10 cellular contexts compared by ENCODE assay signal in the genomic region with DNA sequence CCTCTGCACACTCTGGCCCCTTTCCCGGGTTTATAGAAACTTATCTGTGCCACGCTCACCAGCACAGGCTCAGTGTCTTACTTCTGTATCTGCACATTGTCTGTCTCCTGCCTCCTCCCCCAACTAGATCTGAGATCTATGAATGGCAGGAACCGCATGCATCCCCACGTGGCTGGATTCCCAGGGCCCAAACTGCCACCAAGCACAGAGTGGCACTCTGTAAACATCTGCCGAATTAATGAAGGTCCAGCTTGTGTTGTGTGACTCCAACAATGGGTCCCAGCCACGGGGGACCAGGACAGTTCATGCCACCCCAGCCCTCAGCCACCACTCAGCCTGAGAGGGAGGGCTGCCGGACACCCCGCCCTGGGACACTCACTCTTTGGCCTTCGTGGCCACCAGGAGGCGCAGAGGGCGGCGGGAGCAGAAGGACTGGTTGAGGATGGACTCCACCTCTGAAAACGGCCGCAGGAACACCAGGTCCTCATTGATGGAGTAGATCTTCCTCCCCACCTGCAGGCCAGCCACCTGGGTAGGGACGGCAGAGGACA.
A peak's percentile ranks its signal among the peaks of the same experiment; 100 is the strongest.
DNase-seq lines count a peak whose midpoint lies in the region; ATAC-seq and TF ChIP-seq lines count a peak whose summit lies in the region.
"Had no signal": no experiment of that assay in that cellular context is flagged by ENCODE, and none has a peak within 500 bp of the region (broad histone marks: within the 10 kb centered on the region; RNA-seq: fewer than 3 reads in every experiment).

No MANE protein-coding gene starts in this region.

- H3K4me3 ChIP-seq in BLaER1 treated with 17β-estradiol and CSF1 and Interleukin-3, amounts not matched to agents 10 nM and 100 nM = no peak overlapping the region
- H3K4me3 ChIP-seq in HCT116 (replicated peaks in 1 of 2; ENCODE audit: low read depth in 1 of 2, low read length in 2 of 2) = no peak overlapping the region
- H3K4me3 ChIP-seq: gastroesophageal sphincter, upper lobe of left lung had no signal

- H3K27ac Mint-ChIP-seq in activated naive CD8-positive, alpha-beta T cell treated with anti-CD3 and anti-CD28 coated beads, Interleukin-2, amount 10 ng/mL, durations not matched to agents 7 days and 5 days = peak overlapping the region; percentile 61

- no peak overlapping the region for H2AFZ ChIP-seq in HCT116 (ENCODE audit: low read depth, low read length, poor library complexity, severe bottlenecking)

- H3K4me3 Mint-ChIP-seq in activated naive CD8-positive, alpha-beta T cell treated with anti-CD3 and anti-CD28 coated beads, Interleukin-2, amount 10 ng/mL, durations not matched to agents 7 days and 5 days = no peak overlapping the region

- POLR2A ChIA-PET in HCT116 (lab: Charles Lee) = no interaction called here
- POLR2A ChIA-PET in activated naive CD8-positive, alpha-beta T cell treated with anti-CD3 and anti-CD28 coated beads, Interleukin-2, amount 10 ng/mL, durations not matched to agents 7 days and 5 days (lab: Charles Lee) = interaction anchor here (1.2 kb wide), 1 partner anchor 166 kb away, joined by 3 read pairs; no protein-coding TSS in a partner anchor

- CTCF ChIA-PET in HCT116 (lab: Charles Lee) = interaction anchor here (0.8 to 3.7 kb wide), 12 partner anchors 22 to 562 kb away, joined by 3 to 144 read pairs (median 6); a partner anchor contains a TSS

- H3K36me3 ChIP-seq in BLaER1 treated with 17β-estradiol and CSF1 and Interleukin-3, amounts not matched to agents 10 nM and 100 nM = peaks cover 0 to 93% (median 54%) of the 10 kb centered on the region in 11 experiments; a peak in 17 of 22 replicates
- no peaks in the 10 kb centered on the region for H3K36me3 ChIP-seq in HCT116 (ENCODE audit: control insufficient read depth in 1 of 2, insufficient read depth in 2 of 2, low read length in 2 of 2)

- H4K20me1 ChIP-seq in BLaER1 treated with 17β-estradiol and CSF1 and Interleukin-3, amounts not matched to agents 10 nM and 100 nM = peaks cover 0 to 95% (median 0%) of the 10 kb centered on the region in 11 experiments; a peak in 7 of 22 replicates
- no peaks in the 10 kb centered on the region for H4K20me1 ChIP-seq in HCT116 (ENCODE audit: insufficient read depth)

- no peaks in the 10 kb centered on the region for H3K79me2 ChIP-seq in HCT116 (ENCODE audit: insufficient read depth, low read length)

- no peaks in the 10 kb centered on the region for H3K27me3 ChIP-seq in BLaER1 treated with 17β-estradiol and CSF1 and Interleukin-3, amounts not matched to agents 10 nM and 100 nM
- H3K27me3 ChIP-seq in HCT116 (ENCODE audit: insufficient read depth, low read length) = no peaks in the 10 kb centered on the region
- H3K27me3 ChIP-seq: upper lobe of left lung had no signal

- TF ChIP-seq POLR2A in HCT116 (IDR thresholded peaks at IDR 0.05; ENCODE audit: borderline replicate concordance, extremely low read depth, insufficient read depth, insufficient read length) = no peak

- peaks cover 5% of the 10 kb centered on the region for H3K9me3 Mint-ChIP-seq in activated naive CD8-positive, alpha-beta T cell treated with anti-CD3 and anti-CD28 coated beads, Interleukin-2, amount 10 ng/mL, durations not matched to agents 7 days and 5 days

- peak; percentile 48 for TF ChIP-seq RAD21 in HCT116 (IDR thresholded peaks at IDR 0.05; ENCODE audit: low read depth)

- peak overlapping the region in 3 of 11 experiments; percentile 5 to 27 (median 18); a peak in 1 of 22 replicates for H3K9ac ChIP-seq in BLaER1 treated with 17β-estradiol and CSF1 and Interleukin-3, amounts not matched to agents 10 nM and 100 nM
- no peak overlapping the region for H3K9ac ChIP-seq in HCT116 (ENCODE audit: low read length)

- TF ChIP-seq CTCF in HCT116 (IDR thresholded peaks at IDR 0.05 in 2 of 3, conservative IDR thresholded peaks at IDR 0.05 in 1 of 3; ENCODE audit: borderline replicate concordance in 1 of 3, insufficient read depth in 1 of 3, low read depth in 2 of 3, low read length in 2 of 3) = peak; percentile 40 to 59 (median 58); a peak in 5 of 6 replicates

- H3K4me2 ChIP-seq in BLaER1 treated with 17β-estradiol and CSF1 and Interleukin-3, amounts not matched to agents 10 nM and 100 nM = peak overlapping the region in 8 of 11 experiments; percentile 22 to 55 (median 38); a peak in 13 of 22 replicates
- H3K4me2 ChIP-seq in HCT116 (ENCODE audit: low read length) = no peak overlapping the region

- H3K9me3 ChIP-seq in BLaER1 treated with 17β-estradiol and CSF1 and Interleukin-3, amounts not matched to agents 10 nM and 100 nM (replicated peaks in 1 of 11) = peaks cover 0 to 13% (median 10%) of the 10 kb centered on the region in 11 experiments; a peak in 12 of 22 replicates
- no peaks in the 10 kb centered on the region for H3K9me3 ChIP-seq in HCT116 (ENCODE audit: control insufficient read depth in 1 of 2, insufficient read depth in 1 of 2, low read depth in 1 of 2, low read length in 2 of 2)
- H3K9me3 ChIP-seq: upper lobe of left lung had no signal

- DNase-seq in HCT116 (ENCODE audit: low read depth, low spot score) (peak; percentile 10), left lobe of liver (ENCODE audit: low spot score) (no peak), retina (no peak)
- DNase-seq in activated naive CD8-positive, alpha-beta T cell treated with anti-CD3 and anti-CD28 coated beads, Interleukin-2, amount 10 ng/mL, durations not matched to agents 7 days and 5 days = no peak
- DNase-seq: upper lobe of left lung had no signal

- RAD21 ChIA-PET in HCT116 (lab: Charles Lee; ENCODE audit: low non-redundant PET in 1 of 2, low total read pairs in 2 of 2, uncharacterized antibody in 2 of 2, unreplicated experiment in 2 of 2) = interaction anchor here in 1 of 2 experiments (1.3 kb wide), 1 partner anchor 42 kb away, joined by 3 read pairs; no protein-coding TSS in a partner anchor

- H3K36me3 Mint-ChIP-seq in activated naive CD8-positive, alpha-beta T cell treated with anti-CD3 and anti-CD28 coated beads, Interleukin-2, amount 10 ng/mL, durations not matched to agents 7 days and 5 days = peaks cover 49% of the 10 kb centered on the region

- intact Hi-C loops in HCT116 (cut with micrococcal nuclease) = loop anchor here (1.0 kb wide), 1 partner anchor 249 kb away; no protein-coding TSS in a partner anchor

- no TSS peak for BruUV-seq in HCT116 (replicated peaks; lab: Mats Ljungman, UMichigan)

- peaks cover 20% of the 10 kb centered on the region for H3K4me1 Mint-ChIP-seq in activated naive CD8-positive, alpha-beta T cell treated with anti-CD3 and anti-CD28 coated beads, Interleukin-2, amount 10 ng/mL, durations not matched to agents 7 days and 5 days

- ATAC-seq in HCT116 = peak; percentile 86
- no peak for ATAC-seq in activated naive CD8-positive, alpha-beta T cell treated with anti-CD3 and anti-CD28 coated beads, Interleukin-2, amount 10 ng/mL, durations not matched to agents 7 days and 5 days (ENCODE audit: low read depth)
- ATAC-seq in left lobe of liver = peak; percentile 19
- ATAC-seq in HG03520 (IDR thresholded peaks at IDR 0.05; ENCODE audit: unreplicated experiment) = no peak
- no peak for ATAC-seq in HG02938 (IDR thresholded peaks at IDR 0.05; ENCODE audit: unreplicated experiment)
- no peak for ATAC-seq in GM21825 (IDR thresholded peaks at IDR 0.05; ENCODE audit: unreplicated experiment)
- ATAC-seq: gastroesophageal sphincter had no signal

- H3K27me3 Mint-ChIP-seq in activated naive CD8-positive, alpha-beta T cell treated with anti-CD3 and anti-CD28 coated beads, Interleukin-2, amount 10 ng/mL, durations not matched to agents 7 days and 5 days = no peaks in the 10 kb centered on the region

- 0 out of 22 replicates have a peak overlapping the region, but pooled peaks of 1 of the 11 experiments have one; percentile 12 for H3K27ac ChIP-seq in BLaER1 treated with 17β-estradiol and CSF1 and Interleukin-3, amounts not matched to agents 10 nM and 100 nM
- no peak overlapping the region for H3K27ac ChIP-seq in HCT116 (ENCODE audit: low read depth, low read length)
- H3K27ac ChIP-seq: gastroesophageal sphincter, upper lobe of left lung had no signal

- H3K9me2 ChIP-seq in HCT116 (ENCODE audit: insufficient read depth) = no peaks in the 10 kb centered on the region

- H3K4me1 ChIP-seq in BLaER1 treated with 17β-estradiol and CSF1 and Interleukin-3, amounts not matched to agents 10 nM and 100 nM = peaks cover 12 to 45% (median 42%) of the 10 kb centered on the region in 10 experiments
- no peaks in the 10 kb centered on the region; a peak in 1 of 4 replicates for H3K4me1 ChIP-seq in HCT116 (ENCODE audit: control insufficient read depth in 1 of 2, insufficient read depth in 2 of 2, low read length in 2 of 2)

TF ChIP-seq in HCT116, 20 proteins besides CTCF, POLR2A, EP300 and RAD21 (continues in another document):
- TF ChIP-seq, protein P1, sequence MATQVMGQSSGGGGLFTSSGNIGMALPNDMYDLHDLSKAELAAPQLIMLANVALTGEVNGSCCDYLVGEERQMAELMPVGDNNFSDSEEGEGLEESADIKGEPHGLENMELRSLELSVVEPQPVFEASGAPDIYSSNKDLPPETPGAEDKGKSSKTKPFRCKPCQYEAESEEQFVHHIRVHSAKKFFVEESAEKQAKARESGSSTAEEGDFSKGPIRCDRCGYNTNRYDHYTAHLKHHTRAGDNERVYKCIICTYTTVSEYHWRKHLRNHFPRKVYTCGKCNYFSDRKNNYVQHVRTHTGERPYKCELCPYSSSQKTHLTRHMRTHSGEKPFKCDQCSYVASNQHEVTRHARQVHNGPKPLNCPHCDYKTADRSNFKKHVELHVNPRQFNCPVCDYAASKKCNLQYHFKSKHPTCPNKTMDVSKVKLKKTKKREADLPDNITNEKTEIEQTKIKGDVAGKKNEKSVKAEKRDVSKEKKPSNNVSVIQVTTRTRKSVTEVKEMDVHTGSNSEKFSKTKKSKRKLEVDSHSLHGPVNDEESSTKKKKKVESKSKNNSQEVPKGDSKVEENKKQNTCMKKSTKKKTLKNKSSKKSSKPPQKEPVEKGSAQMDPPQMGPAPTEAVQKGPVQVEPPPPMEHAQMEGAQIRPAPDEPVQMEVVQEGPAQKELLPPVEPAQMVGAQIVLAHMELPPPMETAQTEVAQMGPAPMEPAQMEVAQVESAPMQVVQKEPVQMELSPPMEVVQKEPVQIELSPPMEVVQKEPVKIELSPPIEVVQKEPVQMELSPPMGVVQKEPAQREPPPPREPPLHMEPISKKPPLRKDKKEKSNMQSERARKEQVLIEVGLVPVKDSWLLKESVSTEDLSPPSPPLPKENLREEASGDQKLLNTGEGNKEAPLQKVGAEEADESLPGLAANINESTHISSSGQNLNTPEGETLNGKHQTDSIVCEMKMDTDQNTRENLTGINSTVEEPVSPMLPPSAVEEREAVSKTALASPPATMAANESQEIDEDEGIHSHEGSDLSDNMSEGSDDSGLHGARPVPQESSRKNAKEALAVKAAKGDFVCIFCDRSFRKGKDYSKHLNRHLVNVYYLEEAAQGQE (IDR thresholded peaks at IDR 0.05; ENCODE audit: low read depth) = no peak
- TF ChIP-seq SRF (IDR thresholded peaks at IDR 0.05; ENCODE audit: low read depth) (no peak), EZH2phosphoT487 (IDR thresholded peaks at IDR 0.05; ENCODE audit: borderline replicate concordance) (no peak)
- TF ChIP-seq, protein P2, sequence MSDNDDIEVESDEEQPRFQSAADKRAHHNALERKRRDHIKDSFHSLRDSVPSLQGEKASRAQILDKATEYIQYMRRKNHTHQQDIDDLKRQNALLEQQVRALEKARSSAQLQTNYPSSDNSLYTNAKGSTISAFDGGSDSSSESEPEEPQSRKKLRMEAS (IDR thresholded peaks at IDR 0.05) = no peak

Comparison
In these comparisons a context has a peak if more than half of its experiments do, and no peak if none do; other contexts are left out.
1. ATAC-seq: peak in HCT116 (single experiment) and left lobe of liver (single experiment); none in activated naive CD8-positive, alpha-beta T cell treated with anti-CD3 and anti-CD28 coated beads, Interleukin-2, amount 10 ng/mL, durations not matched to agents 7 days and 5 days (single experiment), HG03520 (single experiment), HG02938 (single experiment) and GM21825 (single experiment).